ENCODE assay signal across 8 cellular contexts in the genomic region with DNA sequence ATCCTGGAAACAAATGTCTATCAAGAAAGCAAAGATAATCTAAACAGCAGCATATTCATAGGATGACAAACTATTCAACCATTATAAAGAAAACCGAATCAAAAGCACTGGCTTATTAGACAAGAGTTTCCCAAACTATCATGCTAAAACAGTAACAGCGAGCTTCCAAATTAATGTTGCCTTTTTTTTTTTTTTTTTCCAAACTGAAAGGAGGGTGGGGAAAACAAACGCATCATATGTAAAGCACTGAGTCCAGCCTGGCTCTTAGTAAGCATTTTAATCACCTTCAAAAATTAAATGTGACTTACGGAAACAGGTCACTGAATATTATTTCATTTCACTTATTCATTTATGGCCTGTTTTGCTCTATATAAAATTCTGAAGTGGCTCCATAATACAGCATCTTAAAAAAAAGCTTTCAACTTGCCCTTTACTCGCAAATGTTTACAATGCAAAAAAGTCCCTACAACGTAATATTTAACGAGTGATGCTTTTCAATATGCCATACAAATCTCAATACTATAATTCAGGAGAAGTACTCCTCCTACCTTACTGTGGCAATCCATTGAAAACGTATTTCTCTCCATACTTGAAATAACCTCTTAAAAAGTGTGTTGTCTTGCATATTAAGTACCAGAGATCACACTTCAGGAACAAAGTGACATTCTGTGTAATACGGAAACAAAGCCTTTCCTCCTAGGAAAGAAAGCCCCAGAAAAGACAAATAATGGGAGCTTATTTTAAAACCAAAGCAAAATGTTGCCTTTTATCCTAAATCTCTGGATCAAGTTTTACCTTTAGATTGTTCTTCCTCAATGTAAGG. TPM values are rescaled to one million over a fixed set of nuclear protein-coding genes. Genes with fewer than 3 reads are reported as not detected.
DNase-seq lines count a peak whose midpoint lies in the region; ATAC-seq and TF ChIP-seq lines count a peak whose summit lies in the region.

No MANE protein-coding gene starts in this region.

- H3K4me1 Mint-ChIP-seq in endodermal cell: peaks cover 41% of the 10 kb centered on the region

- H3K4me1 ChIP-seq in SK-N-SH (ENCODE audit: control insufficient read depth in 1 of 2, insufficient read depth in 2 of 2, low read depth in 1 of 2, low read length in 1 of 2) (peaks cover 8 to 13% of the 10 kb centered on the region in 2 experiments; a peak in 3 of 4 replicates), endodermal cell (ENCODE audit: control insufficient read depth, insufficient read depth, low read length) (no peaks in the 10 kb centered on the region), muscle layer of colon (ENCODE audit: insufficient read depth, low read length) (peaks cover 15% of the 10 kb centered on the region), upper lobe of left lung (peaks cover 14 to 25% (median 17%) of the 10 kb centered on the region in 4 donors)

- H3K9me2 ChIP-seq in SK-N-SH: no peaks in the 10 kb centered on the region

- H3F3A ChIP-seq in SK-N-SH (replicated peaks; ENCODE audit: insufficient read depth): peaks cover 7% of the 10 kb centered on the region

- TF ChIP-seq CTCF in SK-N-SH (IDR thresholded peaks at IDR 0.05) (no peak), endodermal cell (conservative IDR thresholded peaks at IDR 0.05) (no peak), upper lobe of left lung (IDR thresholded peaks at IDR 0.05) (no peak)

- 66% methylated on average over 9 of the region's 9 CpGs for WGBS in SK-N-SH (ENCODE audit: low lambda C conversion rate)
- WGBS in endodermal cell (ENCODE audit: insufficient coverage in 1 of 2, insufficient read length in 1 of 2), 2 experiments: 43 to 47% methylated on average over 5 to 9 of the region's 9 CpGs
- WGBS in upper lobe of left lung, 2 donors: 24 to 29% methylated on average over 9 of the region's 9 CpGs

- peak overlapping the region; percentile 67; the same call in 1 of the 2 replicates for H3K9ac ChIP-seq in SK-N-SH
- H3K9ac ChIP-seq in endodermal cell (ENCODE audit: extremely low read depth, low read length, poor library complexity, severe bottlenecking): peak overlapping the region; percentile 96
- H3K9ac ChIP-seq in muscle layer of colon (ENCODE audit: low read length): peak overlapping the region; percentile 28

- H3K27me3 Mint-ChIP-seq in endodermal cell (ENCODE audit: insufficient read depth): peaks cover 10% of the 10 kb centered on the region

- POLR2A ChIA-PET in SK-N-SH (lab: Yijun Ruan, JAX): no interaction called here

- peaks cover 63% of the 10 kb centered on the region for H3K79me2 ChIP-seq in SK-N-SH (ENCODE audit: insufficient read depth)

- H3K9me3 ChIP-seq in SK-N-SH: no peaks in the 10 kb centered on the region
- H3K9me3 ChIP-seq in endodermal cell (ENCODE audit: control insufficient read depth, low read length): no peaks in the 10 kb centered on the region
- no peaks in the 10 kb centered on the region for H3K9me3 ChIP-seq in muscle layer of colon (ENCODE audit: low read length)
- H3K9me3 ChIP-seq in upper lobe of left lung: no peaks in the 10 kb centered on the region

- in situ Hi-C loops in ACHN (cut with HindIII; ENCODE audit: low pct_ligation_motif_present, low pct_unique_long_range_greater_than_20kb, low sequenced_read_pairs): no loop called here

- no peak overlapping the region for H2AFZ ChIP-seq in SK-N-SH (ENCODE audit: low read depth)

- no peak for TF ChIP-seq POLR2A in upper lobe of left lung (IDR thresholded peaks at IDR 0.05)

- DNase-seq in SK-N-SH: no peak
- DNase-seq in endodermal cell: no peak
- DNase-seq in upper lobe of left lung: no peak
- DNase-seq in ACHN: no peak
- DNase-seq in NCI-H2227 (lab: John Stamatoyannopoulos, UW; ENCODE audit: unreplicated experiment): no peak

- peaks cover 11% of the 10 kb centered on the region for H3K36me3 Mint-ChIP-seq in endodermal cell (ENCODE audit: low read depth)

- H3K9me3 Mint-ChIP-seq in endodermal cell: peaks cover 3% of the 10 kb centered on the region

- no peak for TF ChIP-seq EP300 in SK-N-SH (IDR thresholded peaks at IDR 0.05; ENCODE audit: borderline replicate concordance in 1 of 2, low read depth in 1 of 2, low read length in 1 of 2)
- no peak for TF ChIP-seq EP300 in upper lobe of left lung (IDR thresholded peaks at IDR 0.05)

- peaks cover 57% of the 10 kb centered on the region for H4K20me1 ChIP-seq in SK-N-SH (ENCODE audit: insufficient read depth)

- peak overlapping the region; percentile 96 for H3K27ac Mint-ChIP-seq in endodermal cell

- H3K36me3 ChIP-seq in SK-N-SH (replicated peaks in 1 of 2; ENCODE audit: control insufficient read depth in 1 of 2, insufficient read depth in 2 of 2, low read length in 1 of 2): no peaks in the 10 kb centered on the region
- H3K36me3 ChIP-seq in endodermal cell (ENCODE audit: control insufficient read depth, insufficient read depth, low read length): no peaks in the 10 kb centered on the region
- no peaks in the 10 kb centered on the region for H3K36me3 ChIP-seq in muscle layer of colon (ENCODE audit: insufficient read depth, low read length)
- no peaks in the 10 kb centered on the region for H3K36me3 ChIP-seq in upper lobe of left lung

- peak overlapping the region; percentile 72 for H3K4me2 ChIP-seq in SK-N-SH

- H3K27me3 ChIP-seq in SK-N-SH (ENCODE audit: insufficient read depth): no peaks in the 10 kb centered on the region
- H3K27me3 ChIP-seq in endodermal cell (ENCODE audit: control insufficient read depth, insufficient read depth, low read length, poor library complexity, severe bottlenecking): no peaks in the 10 kb centered on the region
- no peaks in the 10 kb centered on the region for H3K27me3 ChIP-seq in muscle layer of colon (ENCODE audit: control insufficient read depth in 1 of 2, insufficient read depth in 2 of 2, low read length in 2 of 2)
- peaks cover 0 to 8% (median 2%) of the 10 kb centered on the region in 4 donors for H3K27me3 ChIP-seq in upper lobe of left lung

- peak overlapping the region; percentile 82 for H3K4me3 Mint-ChIP-seq in endodermal cell

- no peak overlapping the region; a peak in 1 of 4 replicates for H3K27ac ChIP-seq in SK-N-SH (ENCODE audit: low read depth in 2 of 2, low read length in 1 of 2)
- H3K27ac ChIP-seq in endodermal cell (ENCODE audit: low read depth, low read length): no peak overlapping the region
- H3K27ac ChIP-seq in muscle layer of colon (ENCODE audit: low read depth, low read length): no peak overlapping the region
- peak overlapping the region; percentile 96 to 98 (median 97) for H3K27ac ChIP-seq in upper lobe of left lung

- CTCF ChIA-PET in SK-N-SH (lab: Yijun Ruan, JAX): interaction anchor here (1.0 to 1.9 kb wide), 3 partner anchors 72 to 105 kb away, joined by 3 to 10 read pairs (median 3); no protein-coding TSS in a partner anchor

- no peak for TF ChIP-seq RAD21 in SK-N-SH (IDR thresholded peaks at IDR 0.05; ENCODE audit: low read length)

- ATAC-seq in SK-N-SH treated with all-trans-retinoic acid at 6 μM for 48 hours (no peak), upper lobe of left lung (ENCODE audit: low FRiP score in 2 of 2) (no peak), GM21526 (IDR thresholded peaks at IDR 0.05; ENCODE audit: low FRiP score, unreplicated experiment) (no peak)

- peak overlapping the region; percentile 68 to 84 for H3K4me3 ChIP-seq in SK-N-SH (ENCODE audit: low read depth in 2 of 2, low read length in 1 of 2)
- peak overlapping the region; percentile 96 for H3K4me3 ChIP-seq in endodermal cell (ENCODE audit: low read length)
- peak overlapping the region in 1 of 2 donors; percentile 68 for H3K4me3 ChIP-seq in muscle layer of colon (ENCODE audit: low read depth in 1 of 2, low read length in 2 of 2)
- H3K4me3 ChIP-seq in upper lobe of left lung: peak overlapping the region; percentile 60 to 82 (median 76)

TF ChIP-seq in SK-N-SH, 30 proteins besides CTCF, POLR2A, EP300 and RAD21 (continues in another document):
- TF ChIP-seq ELF1 (IDR thresholded peaks at IDR 0.05) (no peak), GATA2 (CRISPR knock-in tag; IDR thresholded peaks at IDR 0.05) (no peak), FOXJ3 (CRISPR knock-in tag; IDR thresholded peaks at IDR 0.05) (no peak), GABPA (IDR thresholded peaks at IDR 0.05; ENCODE audit: low read depth) (no peak)
- TF ChIP-seq, protein P1, sequence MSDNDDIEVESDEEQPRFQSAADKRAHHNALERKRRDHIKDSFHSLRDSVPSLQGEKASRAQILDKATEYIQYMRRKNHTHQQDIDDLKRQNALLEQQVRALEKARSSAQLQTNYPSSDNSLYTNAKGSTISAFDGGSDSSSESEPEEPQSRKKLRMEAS (IDR thresholded peaks at IDR 0.05; ENCODE audit: low read depth): no peak

TF ChIP-seq in SK-N-SH treated with all-trans-retinoic acid at 6 μM for 48 hours, 23 proteins besides CTCF, POLR2A, EP300 and RAD21 (continues in another document):
- TF ChIP-seq, protein P2, sequence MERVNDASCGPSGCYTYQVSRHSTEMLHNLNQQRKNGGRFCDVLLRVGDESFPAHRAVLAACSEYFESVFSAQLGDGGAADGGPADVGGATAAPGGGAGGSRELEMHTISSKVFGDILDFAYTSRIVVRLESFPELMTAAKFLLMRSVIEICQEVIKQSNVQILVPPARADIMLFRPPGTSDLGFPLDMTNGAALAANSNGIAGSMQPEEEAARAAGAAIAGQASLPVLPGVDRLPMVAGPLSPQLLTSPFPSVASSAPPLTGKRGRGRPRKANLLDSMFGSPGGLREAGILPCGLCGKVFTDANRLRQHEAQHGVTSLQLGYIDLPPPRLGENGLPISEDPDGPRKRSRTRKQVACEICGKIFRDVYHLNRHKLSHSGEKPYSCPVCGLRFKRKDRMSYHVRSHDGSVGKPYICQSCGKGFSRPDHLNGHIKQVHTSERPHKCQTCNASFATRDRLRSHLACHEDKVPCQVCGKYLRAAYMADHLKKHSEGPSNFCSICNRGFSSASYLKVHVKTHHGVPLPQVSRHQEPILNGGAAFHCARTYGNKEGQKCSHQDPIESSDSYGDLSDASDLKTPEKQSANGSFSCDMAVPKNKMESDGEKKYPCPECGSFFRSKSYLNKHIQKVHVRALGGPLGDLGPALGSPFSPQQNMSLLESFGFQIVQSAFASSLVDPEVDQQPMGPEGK (CRISPR knock-in tag; IDR thresholded peaks at IDR 0.05; ENCODE audit: borderline replicate concordance): no peak
- TF ChIP-seq ZNF70 (CRISPR knock-in tag; IDR thresholded peaks at IDR 0.05): no peak
- TF ChIP-seq ARNTL (CRISPR knock-in tag; IDR thresholded peaks at IDR 0.05; ENCODE audit: borderline replicate concordance, low read depth): no peak

RNA-seq across cellular contexts. Expression of gene TJP1, which starts 2.1 kb away (rescaled TPM):
- 17.5 and 23.7 TPM in 2 replicates for polyA plus RNA-seq in SK-N-SH (2012; rRNA removed)
- polyA plus RNA-seq in SK-N-SH (2012; cell fraction: cytosol; rRNA removed): 19.8 and 19.9 TPM in 2 replicates
- 15.4 and 26.0 TPM in 2 replicates for polyA plus RNA-seq in SK-N-SH (2012; cell fraction: nucleus; rRNA removed)
- total RNA-seq in endodermal cell: 100 to 1,000 TPM; 131 to 145 TPM
- 65.2 TPM for polyA plus RNA-seq in endodermal cell (2013, experiment 1 of 2)
- 63.9 TPM for polyA plus RNA-seq in endodermal cell (2013, experiment 2 of 2)
- total RNA-seq in upper lobe of left lung: 100 to 1,000 TPM in 4 of 6 donors, 10 to 100 TPM in 2; 88.0 to 168 (median 113) TPM

Comparison
In these comparisons a context has a peak if more than half of its experiments do, and no peak if none do; other contexts are left out.
1. H3K27ac ChIP-seq: peak in upper lobe of left lung (4 of 4); none in SK-N-SH (0 of 2), endodermal cell (single experiment) and muscle layer of colon (single experiment).
2. H3K9ac ChIP-seq: peak in every context shown above with its lines; median percentile 96 in endodermal cell; 67 in SK-N-SH; 28 in muscle layer of colon.